In genomic region chr18:36126668-36127067, GRCh38 we compare ENCODE assay signal across 22 cellular contexts.
DNase-seq lines count a peak whose midpoint lies in the region; ATAC-seq and TF ChIP-seq lines count a peak whose summit lies in the region.
"Had no signal": no experiment of that assay in that cellular context is flagged by ENCODE, and none has a peak within 500 bp of the region (broad histone marks: within the 10 kb centered on the region; RNA-seq: fewer than 3 reads in every experiment).

No MANE protein-coding gene starts in this region.

- H3F3A ChIP-seq in Loucy (ENCODE audit: low read depth), result no peaks in the 10 kb centered on the region

- H3K4me3 ChIP-seq in Loucy (ENCODE audit: low read length, poor library complexity, severe bottlenecking), result peak overlapping the region; percentile 91
- H3K4me3 ChIP-seq: adrenal gland, SJCRH30 had no signal

- peaks cover 28% of the 10 kb centered on the region for H4K20me1 ChIP-seq in Loucy (ENCODE audit: insufficient read depth, low read length, poor library complexity, severe bottlenecking)

- peaks cover 58% of the 10 kb centered on the region for H3K79me2 ChIP-seq in Loucy (ENCODE audit: insufficient read depth, low read length)

- no peak for DNase-seq in activated T-cell treated with anti-CD3 and anti-CD28 coated beads, Interleukin-2, amount 50 U/mL, for 24 hours
- DNase-seq in activated T-cell treated with anti-CD3 and anti-CD28 coated beads, Interleukin-2, amount 50 U/mL, for 1 hour, result no peak
- DNase-seq in nephron progenitor cell, result no peak
- DNase-seq: activated CD4-positive, alpha-beta memory T cell treated with anti-CD3 and anti-CD28 coated beads, Interleukin-2, amount 10 ng/mL, durations not matched to agents 7 days and 5 days; adrenal gland; C1 segment of cervical spinal cord; cortex of kidney; GF-D8; HFFc6; NCI-H1417 treated with DMSO at 0.1 percent for 48 hours; NCI-H2107; NCI-H510A; SJCRH30; stimulated activated CD4-positive, alpha-beta T cell treated with anti-CD3 and anti-CD28 coated beads, Interleukin-15, amount 100 ng/mL, for 24 hours; substantia nigra had no signal

- peaks cover 68% of the 10 kb centered on the region for H3K4me1 ChIP-seq in Loucy (ENCODE audit: insufficient read depth, low read length, poor library complexity, severe bottlenecking)
- H3K4me1 ChIP-seq: SJCRH30 had no signal

- H2AFZ ChIP-seq in Loucy (ENCODE audit: low read length), result no peak overlapping the region

- no peaks in the 10 kb centered on the region for H3K27me3 ChIP-seq in Loucy (ENCODE audit: insufficient read depth, low read length, poor library complexity, severe bottlenecking)
- H3K27me3 ChIP-seq: adrenal gland, breast epithelium, SJCRH30 had no signal

- peak overlapping the region; percentile 95 for H3K4me2 ChIP-seq in Loucy (ENCODE audit: low read depth, low read length, poor library complexity, severe bottlenecking)

- no peaks in the 10 kb centered on the region for H3K9me3 Mint-ChIP-seq in activated T-cell treated with anti-CD3 and anti-CD28 coated beads, Interleukin-2, amount 50 U/mL, for 24 hours
- H3K9me3 Mint-ChIP-seq in nephron progenitor cell, result no peaks in the 10 kb centered on the region
- H3K9me3 Mint-ChIP-seq: activated CD4-positive, alpha-beta memory T cell treated with anti-CD3 and anti-CD28 coated beads, Interleukin-2, amount 10 ng/mL, durations not matched to agents 7 days and 5 days; HFFc6; memory B cell; WTC11 had no signal

- H3K4me3 Mint-ChIP-seq in activated T-cell treated with anti-CD3 and anti-CD28 coated beads, Interleukin-2, amount 50 U/mL, for 24 hours, result peak overlapping the region; percentile 9
- peak overlapping the region; percentile 58 for H3K4me3 Mint-ChIP-seq in nephron progenitor cell
- H3K4me3 Mint-ChIP-seq: activated CD4-positive, alpha-beta memory T cell treated with anti-CD3 and anti-CD28 coated beads, Interleukin-2, amount 10 ng/mL, durations not matched to agents 7 days and 5 days; HFFc6; memory B cell; WTC11 had no signal

- H3K9me2 ChIP-seq in Loucy (replicated peaks; ENCODE audit: low read depth, low read length), result no peaks in the 10 kb centered on the region

- H3K36me3 ChIP-seq in Loucy (ENCODE audit: insufficient read depth, low read length), result no peaks in the 10 kb centered on the region; the same call in 1 of the 2 replicates
- H3K36me3 ChIP-seq: breast epithelium, SJCRH30 had no signal

- H3K9ac ChIP-seq in Loucy (ENCODE audit: low read depth, low read length, poor library complexity, severe bottlenecking), result no peak overlapping the region

- H3K9me3 ChIP-seq in Loucy (ENCODE audit: insufficient read depth, low read depth, low read length), result no peaks in the 10 kb centered on the region
- H3K9me3 ChIP-seq: adrenal gland, breast epithelium, SJCRH30 had no signal

- H3K27me3 Mint-ChIP-seq in activated T-cell treated with anti-CD3 and anti-CD28 coated beads, Interleukin-2, amount 50 U/mL, for 24 hours, result no peaks in the 10 kb centered on the region
- peaks cover 2% of the 10 kb centered on the region for H3K27me3 Mint-ChIP-seq in nephron progenitor cell (ENCODE audit: low read depth, poor library complexity)
- H3K27me3 Mint-ChIP-seq: activated CD4-positive, alpha-beta memory T cell treated with anti-CD3 and anti-CD28 coated beads, Interleukin-2, amount 10 ng/mL, durations not matched to agents 7 days and 5 days; memory B cell had no signal

- peaks cover 84% of the 10 kb centered on the region for H3K36me3 Mint-ChIP-seq in activated T-cell treated with anti-CD3 and anti-CD28 coated beads, Interleukin-2, amount 50 U/mL, for 24 hours (ENCODE audit: low read depth)
- H3K36me3 Mint-ChIP-seq in nephron progenitor cell (ENCODE audit: low read depth), result peaks cover 53% of the 10 kb centered on the region

- ATAC-seq in GM21576 (IDR thresholded peaks at IDR 0.05; ENCODE audit: unreplicated experiment), result no peak
- no peak for ATAC-seq in GM21723 (IDR thresholded peaks at IDR 0.05; ENCODE audit: unreplicated experiment)
- ATAC-seq: sciatic nerve, WTC11 had no signal

- TF ChIP-seq CTCF in Loucy (conservative IDR thresholded peaks at IDR 0.05; ENCODE audit: low read length), result no peak
- no peak for TF ChIP-seq CTCF in nephron progenitor cell (IDR thresholded peaks at IDR 0.05)

- peak overlapping the region; percentile 7 for H3K27ac Mint-ChIP-seq in activated T-cell treated with anti-CD3 and anti-CD28 coated beads, Interleukin-2, amount 50 U/mL, for 24 hours
- H3K27ac Mint-ChIP-seq in nephron progenitor cell, result no peak overlapping the region
- H3K27ac Mint-ChIP-seq: activated CD4-positive, alpha-beta memory T cell treated with anti-CD3 and anti-CD28 coated beads, Interleukin-2, amount 10 ng/mL, durations not matched to agents 7 days and 5 days; HFFc6; memory B cell; WTC11 had no signal

- peaks cover 51% of the 10 kb centered on the region for H3K4me1 Mint-ChIP-seq in activated T-cell treated with anti-CD3 and anti-CD28 coated beads, Interleukin-2, amount 50 U/mL, for 24 hours (ENCODE audit: low read depth)
- peaks cover 42% of the 10 kb centered on the region for H3K4me1 Mint-ChIP-seq in nephron progenitor cell
